In genomic region chr5:175809531-175810121, GRCh38 we compare ENCODE assay signal across 10 cellular contexts.
DNase-seq lines count a peak whose midpoint lies in the region; ATAC-seq lines count a peak whose summit lies in the region.
"Had no signal": no experiment of that assay in that cellular context is flagged by ENCODE, and none has a peak within 500 bp of the region (broad histone marks: within the 10 kb centered on the region; RNA-seq: fewer than 3 reads in every experiment).

No MANE protein-coding gene starts in this region.

- POLR2A ChIA-PET in T-cell (lab: Charles Lee) = no interaction called here

- no peaks in the 10 kb centered on the region for H3K36me3 Mint-ChIP-seq in activated naive CD8-positive, alpha-beta T cell treated with anti-CD3 and anti-CD28 coated beads for 36 hours
- H3K36me3 Mint-ChIP-seq in T-cell = no peaks in the 10 kb centered on the region

- H3K9me3 ChIP-seq in adipocyte (ENCODE audit: control insufficient read depth, low read length) = no peaks in the 10 kb centered on the region

- ATAC-seq in HG03520 (IDR thresholded peaks at IDR 0.05; ENCODE audit: unreplicated experiment) (no peak), T-cell (replicated peaks in 1 of 4) (no peak), GM19463 (IDR thresholded peaks at IDR 0.05; ENCODE audit: unreplicated experiment) (no peak)

- peaks cover 39% of the 10 kb centered on the region for H3K27me3 ChIP-seq in adipocyte (replicated peaks; ENCODE audit: control insufficient read depth, insufficient read depth, low read length)

- no peak overlapping the region for H3K4me3 ChIP-seq in adipocyte (ENCODE audit: low read length)

- H3K9me3 Mint-ChIP-seq in activated naive CD8-positive, alpha-beta T cell treated with anti-CD3 and anti-CD28 coated beads for 36 hours = no peaks in the 10 kb centered on the region
- no peaks in the 10 kb centered on the region for H3K9me3 Mint-ChIP-seq in T-cell

- CTCF ChIA-PET in T-cell (lab: Charles Lee) = no interaction called here

- H3K4me1 ChIP-seq in adipocyte (ENCODE audit: control insufficient read depth, insufficient read depth, low read length) = peaks cover 13% of the 10 kb centered on the region

- H3K27ac Mint-ChIP-seq in activated naive CD8-positive, alpha-beta T cell treated with anti-CD3 and anti-CD28 coated beads for 36 hours = no peak overlapping the region
- H3K27ac Mint-ChIP-seq in T-cell = no peak overlapping the region

- DNase-seq in AG08396 (ENCODE audit: low spot score) = peak; percentile 78
- peak; percentile 44 for DNase-seq in HK-2 (ENCODE audit: unreplicated experiment)
- DNase-seq in adipocyte (ENCODE audit: low read depth) = peak; percentile 80
- peak; percentile 90 for DNase-seq in islet precursor cell
- no peak for DNase-seq in activated naive CD8-positive, alpha-beta T cell treated with anti-CD3 and anti-CD28 coated beads for 36 hours
- DNase-seq in T-cell = no peak
- DNase-seq: cerebellar nuclear complex, DMS79 treated with DMSO at 0.1 percent for 48 hours had no signal

- no peaks in the 10 kb centered on the region for H3K4me1 Mint-ChIP-seq in activated naive CD8-positive, alpha-beta T cell treated with anti-CD3 and anti-CD28 coated beads for 36 hours
- no peaks in the 10 kb centered on the region for H3K4me1 Mint-ChIP-seq in T-cell

- H3K9ac ChIP-seq in adipocyte (ENCODE audit: low read length) = no peak overlapping the region

- no peaks in the 10 kb centered on the region for H3K36me3 ChIP-seq in adipocyte (ENCODE audit: control insufficient read depth, insufficient read depth, low read length, severe bottlenecking)

- no peak overlapping the region for H3K4me3 Mint-ChIP-seq in activated naive CD8-positive, alpha-beta T cell treated with anti-CD3 and anti-CD28 coated beads for 36 hours
- no peak overlapping the region for H3K4me3 Mint-ChIP-seq in T-cell

- peaks cover 38% of the 10 kb centered on the region for H3K27me3 Mint-ChIP-seq in activated naive CD8-positive, alpha-beta T cell treated with anti-CD3 and anti-CD28 coated beads for 36 hours
- H3K27me3 Mint-ChIP-seq in T-cell = peaks cover 40 to 42% of the 10 kb centered on the region in 2 donors

Comparison
In these comparisons a context has a peak if more than half of its experiments do, and no peak if none do; other contexts are left out.
1. DNase-seq: peak in AG08396 (single experiment), HK-2 (single experiment), adipocyte (single experiment) and islet precursor cell (single experiment); none in activated naive CD8-positive, alpha-beta T cell treated with anti-CD3 and anti-CD28 coated beads for 36 hours (single experiment) and T-cell (0 of 34).